ENCODE assay signal across 1 cellular context in the genomic region with DNA sequence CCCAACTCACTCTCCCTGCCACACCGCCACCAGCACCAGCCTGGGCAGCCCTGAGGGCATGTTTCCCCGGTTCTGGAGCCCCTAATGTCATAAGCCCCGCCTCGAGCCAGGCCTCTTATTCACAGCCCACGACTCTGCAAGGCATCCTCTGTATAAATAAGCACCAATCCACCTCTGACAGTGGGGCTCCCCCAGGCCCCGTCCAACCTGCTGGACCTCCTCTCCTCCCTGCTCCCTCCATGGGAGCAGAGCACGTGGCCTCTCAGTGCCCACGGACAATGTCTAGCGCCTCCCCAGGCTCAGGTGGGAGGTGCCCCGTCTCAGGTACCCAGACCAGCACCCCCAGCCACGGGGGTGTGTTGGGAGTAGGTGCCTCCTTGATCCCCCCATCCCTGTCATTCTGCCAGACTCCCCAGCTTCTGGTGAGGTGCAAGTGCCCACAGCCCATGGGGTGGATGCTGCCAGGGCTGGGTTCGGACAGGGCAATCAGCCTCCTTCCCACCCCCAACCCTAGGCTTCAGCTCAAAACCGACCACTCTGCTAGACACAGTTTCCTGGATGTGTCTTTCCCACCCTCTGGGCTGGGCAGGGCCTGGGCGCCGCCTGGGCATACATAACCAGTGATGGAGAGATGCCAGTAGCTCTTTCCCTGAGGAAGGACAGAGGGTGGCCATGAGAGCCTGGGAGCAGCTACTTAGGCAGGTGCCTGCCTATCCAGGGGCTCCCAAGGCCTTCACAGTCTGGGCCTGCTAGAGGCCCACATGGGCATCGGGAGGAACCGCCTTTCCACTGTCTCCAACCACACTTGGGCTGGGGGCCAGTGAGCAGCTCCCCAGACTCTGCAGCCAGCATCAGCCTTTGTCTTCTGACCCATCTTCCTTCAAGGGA.
TF ChIP-seq lines count a peak whose summit lies in the region.

No MANE protein-coding gene starts in this region.

TF ChIP-seq in HepG2, 621 proteins besides CTCF, POLR2A, EP300 and RAD21:
- TF ChIP-seq ZNF883 (CRISPR knock-in tag; IDR thresholded peaks at IDR 0.05; ENCODE audit: not compliant biosample characterization) = no peak
- TF ChIP-seq, protein P1, sequence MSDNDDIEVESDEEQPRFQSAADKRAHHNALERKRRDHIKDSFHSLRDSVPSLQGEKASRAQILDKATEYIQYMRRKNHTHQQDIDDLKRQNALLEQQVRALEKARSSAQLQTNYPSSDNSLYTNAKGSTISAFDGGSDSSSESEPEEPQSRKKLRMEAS (IDR thresholded peaks at IDR 0.05) = peak; percentile 71
- TF ChIP-seq ZC3H13 (CRISPR knock-in tag; IDR thresholded peaks at IDR 0.05) = no peak
- TF ChIP-seq EED (CRISPR knock-in tag; IDR thresholded peaks at IDR 0.05) = no peak
- TF ChIP-seq MYC (CRISPR knock-in tag; IDR thresholded peaks at IDR 0.05; ENCODE audit: borderline replicate concordance) = peak; percentile 74
- TF ChIP-seq NCOA1 (CRISPR knock-in tag; IDR thresholded peaks at IDR 0.05) = no peak
- TF ChIP-seq ATF7 (IDR thresholded peaks at IDR 0.05) = no peak
- no peak for TF ChIP-seq ATF7 (CRISPR knock-in tag; IDR thresholded peaks at IDR 0.05)
- TF ChIP-seq PITX1 (CRISPR knock-in tag; IDR thresholded peaks at IDR 0.05) = no peak
- no peak for TF ChIP-seq ZNF543 (CRISPR knock-in tag; IDR thresholded peaks at IDR 0.05)
- no peak for TF ChIP-seq ARNT (IDR thresholded peaks at IDR 0.05)
- TF ChIP-seq POLR2AphosphoS2 (IDR thresholded peaks at IDR 0.05; ENCODE audit: low read depth, low read length) = no peak
- no peak for TF ChIP-seq NR2F1 (CRISPR knock-in tag; IDR thresholded peaks at IDR 0.05)
- TF ChIP-seq, protein P2, sequence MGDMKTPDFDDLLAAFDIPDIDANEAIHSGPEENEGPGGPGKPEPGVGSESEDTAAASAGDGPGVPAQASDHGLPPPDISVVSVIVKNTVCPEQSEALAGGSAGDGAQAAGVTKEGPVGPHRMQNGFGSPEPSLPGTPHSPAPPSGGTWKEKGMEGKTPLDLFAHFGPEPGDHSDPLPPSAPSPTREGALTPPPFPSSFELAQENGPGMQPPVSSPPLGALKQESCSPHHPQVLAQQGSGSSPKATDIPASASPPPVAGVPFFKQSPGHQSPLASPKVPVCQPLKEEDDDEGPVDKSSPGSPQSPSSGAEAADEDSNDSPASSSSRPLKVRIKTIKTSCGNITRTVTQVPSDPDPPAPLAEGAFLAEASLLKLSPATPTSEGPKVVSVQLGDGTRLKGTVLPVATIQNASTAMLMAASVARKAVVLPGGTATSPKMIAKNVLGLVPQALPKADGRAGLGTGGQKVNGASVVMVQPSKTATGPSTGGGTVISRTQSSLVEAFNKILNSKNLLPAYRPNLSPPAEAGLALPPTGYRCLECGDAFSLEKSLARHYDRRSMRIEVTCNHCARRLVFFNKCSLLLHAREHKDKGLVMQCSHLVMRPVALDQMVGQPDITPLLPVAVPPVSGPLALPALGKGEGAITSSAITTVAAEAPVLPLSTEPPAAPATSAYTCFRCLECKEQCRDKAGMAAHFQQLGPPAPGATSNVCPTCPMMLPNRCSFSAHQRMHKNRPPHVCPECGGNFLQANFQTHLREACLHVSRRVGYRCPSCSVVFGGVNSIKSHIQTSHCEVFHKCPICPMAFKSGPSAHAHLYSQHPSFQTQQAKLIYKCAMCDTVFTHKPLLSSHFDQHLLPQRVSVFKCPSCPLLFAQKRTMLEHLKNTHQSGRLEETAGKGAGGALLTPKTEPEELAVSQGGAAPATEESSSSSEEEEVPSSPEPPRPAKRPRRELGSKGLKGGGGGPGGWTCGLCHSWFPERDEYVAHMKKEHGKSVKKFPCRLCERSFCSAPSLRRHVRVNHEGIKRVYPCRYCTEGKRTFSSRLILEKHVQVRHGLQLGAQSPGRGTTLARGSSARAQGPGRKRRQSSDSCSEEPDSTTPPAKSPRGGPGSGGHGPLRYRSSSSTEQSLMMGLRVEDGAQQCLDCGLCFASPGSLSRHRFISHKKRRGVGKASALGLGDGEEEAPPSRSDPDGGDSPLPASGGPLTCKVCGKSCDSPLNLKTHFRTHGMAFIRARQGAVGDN (CRISPR knock-in tag; IDR thresholded peaks at IDR 0.05) = peak; percentile 2; the same call in 1 of the 2 replicates
